ENCODE assay signal across 21 cellular contexts in genomic region chr2:199131256-199131655, GRCh38.
DNase-seq lines count a peak whose midpoint lies in the region; ATAC-seq lines count a peak whose summit lies in the region.
"Had no signal": no experiment of that assay in that cellular context is flagged by ENCODE, and none has a peak within 500 bp of the region (broad histone marks: within the 10 kb centered on the region; RNA-seq: fewer than 3 reads in every experiment).

No MANE protein-coding gene starts in this region.

- no peak overlapping the region for H3K9ac ChIP-seq in SK-N-MC (ENCODE audit: insufficient read length)
- peak overlapping the region; percentile 66 for H3K9ac ChIP-seq in trophoblast cell (ENCODE audit: low read length)
- H3K9ac ChIP-seq: BLaER1 treated with 17β-estradiol and CSF1 and Interleukin-3, amounts not matched to agents 10 nM and 100 nM had no signal

- H2AK5ac ChIP-seq in trophoblast cell (ENCODE audit: low read length), result no peak overlapping the region

- H3K27me3 ChIP-seq in trophoblast cell (ENCODE audit: insufficient read depth, low read length), result no peaks in the 10 kb centered on the region
- H3K27me3 ChIP-seq: BLaER1 treated with 17β-estradiol and CSF1 and Interleukin-3, amounts not matched to agents 10 nM and 100 nM had no signal

- H3K9me3 ChIP-seq in SK-N-MC (ENCODE audit: low read depth, low read length) (no peaks in the 10 kb centered on the region), trophoblast cell (ENCODE audit: insufficient read depth, low read depth, low read length) (no peaks in the 10 kb centered on the region)
- H3K9me3 ChIP-seq: BLaER1 treated with 17β-estradiol and CSF1 and Interleukin-3, amounts not matched to agents 10 nM and 100 nM; Caco-2 had no signal

- no peak for ATAC-seq in HG03460 (IDR thresholded peaks at IDR 0.05; ENCODE audit: unreplicated experiment)
- no peak for ATAC-seq in GM19324 (IDR thresholded peaks at IDR 0.05; ENCODE audit: low FRiP score, unreplicated experiment)

- H2BK5ac ChIP-seq in trophoblast cell (ENCODE audit: low read depth, low read length, poor library complexity), result no peak overlapping the region

- no peak overlapping the region for H2BK120ac ChIP-seq in trophoblast cell (ENCODE audit: insufficient read depth, low read length, poor library complexity)

- no peak overlapping the region for H4K8ac ChIP-seq in trophoblast cell (ENCODE audit: low read depth, low read length)

- H4K91ac ChIP-seq in trophoblast cell (ENCODE audit: low read depth, low read length), result no peak overlapping the region

- no CpG with 5 or more reads among the region's 4 CpGs for WGBS in trophoblast cell (ENCODE audit: extremely low coverage, insufficient coverage, insufficient read length)

- H3K4me3 ChIP-seq in SK-N-MC, result 0 out of 2 replicates have a peak overlapping the region, but pooled peaks have one; percentile 30
- no peak overlapping the region for H3K4me3 ChIP-seq in trophoblast cell (ENCODE audit: low read depth, low read length)
- H3K4me3 ChIP-seq: BLaER1 treated with 17β-estradiol and CSF1 and Interleukin-3, amounts not matched to agents 10 nM and 100 nM had no signal

- H2BK12ac ChIP-seq in trophoblast cell (ENCODE audit: low read length), result no peak overlapping the region

- no peak overlapping the region for H3K4me2 ChIP-seq in trophoblast cell (ENCODE audit: low read length)
- H3K4me2 ChIP-seq: BLaER1 treated with 17β-estradiol and CSF1 and Interleukin-3, amounts not matched to agents 10 nM and 100 nM had no signal

- no peak overlapping the region for H3K4ac ChIP-seq in trophoblast cell (ENCODE audit: low read depth, low read length)

- no peaks in the 10 kb centered on the region for H3K4me1 ChIP-seq in trophoblast cell (ENCODE audit: control insufficient read depth in 1 of 2, insufficient read depth in 2 of 2, low read length in 2 of 2)
- H3K4me1 ChIP-seq: BLaER1 treated with 17β-estradiol and CSF1 and Interleukin-3, amounts not matched to agents 10 nM and 100 nM had no signal

- DNase-seq in NCI-H69 (lab: John Stamatoyannopoulos, UW), result peak; percentile 7
- no peak for DNase-seq in SK-N-MC (ENCODE audit: low read depth, low spot score)
- peak; percentile 15 for DNase-seq in iPS-NIHi7 (ENCODE audit: extremely low spot score)
- DNase-seq in trophoblast cell, result no peak
- DNase-seq in NCI-H1092 treated with DMSO at 0.1 percent for 48 hours (lab: John Stamatoyannopoulos, UW), result no peak
- DNase-seq: ACHN; Caco-2; CD4-positive, alpha-beta memory T cell; DMS 273 treated with DMSO at 0.1 percent for 48 hours; DMS79 treated with DMSO at 0.1 percent for 48 hours; H9; HFFc6; KG1; NCI-H1694; NCI-H2081; NCI-H446 treated with DMSO at 0.1 percent for 48 hours; NCI-H526 treated with DMSO at 0.1 percent for 48 hours; Right ventricle myocardium superior had no signal

- no peaks in the 10 kb centered on the region for H3K36me3 ChIP-seq in SK-N-MC (ENCODE audit: insufficient read depth, low read length)
- no peaks in the 10 kb centered on the region for H3K36me3 ChIP-seq in trophoblast cell (ENCODE audit: control insufficient read depth in 1 of 2, insufficient read depth in 2 of 2, low read length in 2 of 2)
- H3K36me3 ChIP-seq: BLaER1 treated with 17β-estradiol and CSF1 and Interleukin-3, amounts not matched to agents 10 nM and 100 nM had no signal

- H3K18ac ChIP-seq in trophoblast cell (ENCODE audit: low read length), result no peak overlapping the region

- H3K14ac ChIP-seq in trophoblast cell (ENCODE audit: low read length), result no peak overlapping the region

- H3K79me1 ChIP-seq in trophoblast cell (ENCODE audit: low read length), result no peaks in the 10 kb centered on the region

- no peak overlapping the region for H4K12ac ChIP-seq in trophoblast cell (ENCODE audit: low read depth, low read length)

- no peaks in the 10 kb centered on the region for H3K79me2 ChIP-seq in trophoblast cell (ENCODE audit: control insufficient read depth, insufficient read depth, low read length, poor library complexity)

- H3K23ac ChIP-seq in trophoblast cell (ENCODE audit: low read length), result no peak overlapping the region

- H3K27ac ChIP-seq in SK-N-MC (0 out of 2 replicates have a peak overlapping the region, but pooled peaks have one; percentile 55), trophoblast cell (ENCODE audit: low read depth, low read length) (no peak overlapping the region)
- H3K27ac ChIP-seq: BLaER1 treated with 17β-estradiol and CSF1 and Interleukin-3, amounts not matched to agents 10 nM and 100 nM had no signal

- H2AFZ ChIP-seq in trophoblast cell (ENCODE audit: insufficient read depth, low read length, poor library complexity), result no peak overlapping the region

Comparison
In these comparisons a context has a peak if more than half of its experiments do, and no peak if none do; other contexts are left out.
1. DNase-seq: peak in NCI-H69 (single experiment) and iPS-NIHi7 (single experiment); none in SK-N-MC (single experiment), trophoblast cell (0 of 2) and NCI-H1092 treated with DMSO at 0.1 percent for 48 hours (single experiment).